Comparison of ENCODE assay signal across 8 cellular contexts in the genomic region with DNA sequence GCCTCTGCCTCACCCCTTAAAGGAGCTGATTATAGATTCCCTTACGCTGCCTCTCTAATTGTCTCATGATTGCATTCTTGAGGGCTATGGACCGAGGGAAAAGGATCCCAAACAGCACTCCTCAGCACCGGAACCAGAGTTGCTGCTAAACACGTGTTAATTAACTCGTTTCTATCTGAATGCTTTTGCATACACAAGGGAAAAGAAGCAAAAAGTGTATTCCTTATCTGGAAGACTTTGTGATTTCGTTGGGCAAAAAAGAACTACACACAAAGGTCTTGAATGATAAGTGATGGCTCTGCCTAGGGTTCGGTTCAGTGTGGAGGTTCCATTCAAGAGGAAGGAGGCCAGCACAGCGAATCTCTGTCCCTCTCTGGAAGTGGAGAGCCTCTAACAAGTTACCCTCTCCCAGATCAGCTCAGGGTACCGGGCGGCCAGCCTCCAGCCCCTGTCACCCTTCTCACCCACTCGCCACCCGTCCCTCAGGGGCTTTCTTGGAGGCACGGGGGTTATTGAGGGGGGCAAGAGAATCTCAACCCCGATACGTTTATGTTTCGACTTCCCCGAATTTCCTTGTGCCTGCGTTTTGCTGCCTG. TPM values are rescaled to one million over a fixed set of nuclear protein-coding genes. Genes with fewer than 3 reads are reported as not detected.
A peak's percentile ranks its signal among the peaks of the same experiment; 100 is the strongest.
DNase-seq lines count a peak whose midpoint lies in the region; ATAC-seq and TF ChIP-seq lines count a peak whose summit lies in the region.

No MANE protein-coding gene starts in this region.

- H2AK5ac ChIP-seq in neuronal stem cell (ENCODE audit: low read depth, low read length), result peak overlapping the region; percentile 43

- H3K79me1 ChIP-seq in neuronal stem cell (ENCODE audit: low read depth, low read length), result peaks cover 4% of the 10 kb centered on the region

- POLR2A ChIA-PET in T-cell (lab: Charles Lee), result no interaction called here

- intact Hi-C loops in left ventricle myocardium superior (cut with micrococcal nuclease), result no loop called here

- H3K4me2 ChIP-seq in neuronal stem cell (ENCODE audit: insufficient read depth, low read length, poor library complexity, severe bottlenecking), result peak overlapping the region; percentile 79

- TF ChIP-seq CTCF in right atrium auricular region (IDR thresholded peaks at IDR 0.05) (no peak), epithelial cell of proximal tubule (conservative IDR thresholded peaks at IDR 0.05; ENCODE audit: low read depth, low read length) (no peak)

- H3K4me1 Mint-ChIP-seq in T-cell, result peaks cover 32 to 43% (median 41%) of the 10 kb centered on the region in 3 donors

- ATAC-seq in left ventricle myocardium superior (no peak), T-cell (replicated peaks in 1 of 4) (no peak), GM21529 (IDR thresholded peaks at IDR 0.05; ENCODE audit: unreplicated experiment) (no peak)

- peak overlapping the region; percentile 90 for H3K4me3 Mint-ChIP-seq in T-cell

- no peaks in the 10 kb centered on the region for H3K36me3 ChIP-seq in right atrium auricular region
- H3K36me3 ChIP-seq in neuronal stem cell (replicated peaks in 1 of 2; ENCODE audit: control insufficient read depth in 2 of 2, insufficient read depth in 2 of 2, low read length in 2 of 2), result peaks cover 1 to 18% of the 10 kb centered on the region in 2 donors

- DNase-seq in right atrium auricular region (ENCODE audit: low spot score) (no peak), left ventricle myocardium superior (no peak), T-cell (peak in 1 of 34 experiments; percentile 7), epithelial cell of proximal tubule (ENCODE audit: low read depth) (no peak), neuronal stem cell (ENCODE audit: low spot score) (no peak), NCI-H1930 (lab: John Stamatoyannopoulos, UW) (no peak)
- no peak for DNase-seq in activated CD4-positive, CD25-positive, alpha-beta regulatory T cell (lab: John Stamatoyannopoulos, UW)

- peak overlapping the region; percentile 8 for H2BK5ac ChIP-seq in neuronal stem cell (ENCODE audit: low read length)

- H3K4me1 ChIP-seq in right atrium auricular region (peaks cover 0 to 62% of the 10 kb centered on the region in 2 donors), neuronal stem cell (ENCODE audit: control insufficient read depth in 2 of 2, insufficient read depth in 1 of 2, low read depth in 1 of 2, low read length in 2 of 2) (peaks cover 25 to 38% of the 10 kb centered on the region in 2 donors)

- no peak overlapping the region for H3K4ac ChIP-seq in neuronal stem cell (ENCODE audit: low read length)

- H2BK12ac ChIP-seq in neuronal stem cell (ENCODE audit: low read length), result no peak overlapping the region

- H3K4me3 ChIP-seq in right atrium auricular region (peak overlapping the region; percentile 67 to 85), epithelial cell of proximal tubule (ENCODE audit: low read depth, low read length) (peak overlapping the region; percentile 71), neuronal stem cell (ENCODE audit: low read length in 2 of 2) (peak overlapping the region; percentile 61 to 76)

- CTCF ChIA-PET in T-cell (lab: Charles Lee), result interaction anchor here in 1 of 2 donors (0.6 to 1.7 kb wide), 2 partner anchors 22 to 82 kb away, joined by 4 to 5 read pairs; partner anchors contain the start of gene FASTK

- H3K9me3 ChIP-seq in right atrium auricular region, result no peaks in the 10 kb centered on the region
- H3K9me3 ChIP-seq in neuronal stem cell (replicated peaks in 1 of 2; ENCODE audit: control insufficient read depth in 2 of 2, insufficient read depth in 1 of 2, low read depth in 1 of 2, low read length in 2 of 2), result no peaks in the 10 kb centered on the region

- no CpG with 5 or more reads among the region's 18 CpGs for WGBS in neuronal stem cell (ENCODE audit: extremely low coverage in 2 of 2, insufficient read length in 2 of 2, insufficient replicate concordance in 1 of 2), 2 donors

- H3K27me3 ChIP-seq in right atrium auricular region (no peaks in the 10 kb centered on the region), neuronal stem cell (ENCODE audit: control insufficient read depth in 3 of 3, insufficient read depth in 3 of 3, low read depth in 1 of 3, low read length in 3 of 3) (peaks cover 0 to 33% (median 0%) of the 10 kb centered on the region in 3 experiments)

- H3K27me3 Mint-ChIP-seq in T-cell, result no peaks in the 10 kb centered on the region

- no peak overlapping the region for H4K91ac ChIP-seq in neuronal stem cell (ENCODE audit: low read depth, low read length, poor library complexity)

- H2BK120ac ChIP-seq in neuronal stem cell (ENCODE audit: low read depth, low read length), result no peak overlapping the region

- peak overlapping the region; percentile 28 for H2BK15ac ChIP-seq in neuronal stem cell (ENCODE audit: low read length)

- H3K18ac ChIP-seq in neuronal stem cell (ENCODE audit: low read length), result peak overlapping the region; percentile 97

- H3K9me3 Mint-ChIP-seq in T-cell, result no peaks in the 10 kb centered on the region

- peak overlapping the region; percentile 70 for H3K23ac ChIP-seq in neuronal stem cell (ENCODE audit: low read depth, low read length, poor library complexity)

- H3K27ac Mint-ChIP-seq in T-cell, result peak overlapping the region; percentile 95 to 96

- peak overlapping the region; percentile 82 for H2AFZ ChIP-seq in neuronal stem cell (ENCODE audit: low read length)

- H3K36me3 Mint-ChIP-seq in T-cell, result peaks cover 4% of the 10 kb centered on the region

- H3K9ac ChIP-seq in neuronal stem cell (ENCODE audit: low read depth, low read length, poor library complexity), result peak overlapping the region; percentile 53

- H4K8ac ChIP-seq in neuronal stem cell (ENCODE audit: low read depth, low read length), result no peak overlapping the region

- H3K27ac ChIP-seq in right atrium auricular region (peak overlapping the region; percentile 94 to 97), neuronal stem cell (replicated peaks; ENCODE audit: low read length) (no peak overlapping the region)

- H3K14ac ChIP-seq in neuronal stem cell (ENCODE audit: low read length), result no peak overlapping the region

RNA-seq across cellular contexts. Expression of gene SLC4A2, which starts 0.5 kb away (rescaled TPM):
- 100 to 1,000 TPM in 1 of 2 donors, 10 to 100 TPM in 1; 55.3 to 114 TPM for total RNA-seq in right atrium auricular region
- total RNA-seq in left ventricle myocardium superior, result 64.1 TPM
- total RNA-seq in T-cell, result 10 to 100 TPM; 52.0 to 91.5 (median 74.4) TPM
- 115 and 164 TPM in 2 replicates for total RNA-seq in epithelial cell of proximal tubule
- polyA plus RNA-seq in neuronal stem cell (2013, experiment 1 of 2), result 47.2 TPM
- 44.5 TPM for polyA plus RNA-seq in neuronal stem cell (2013, experiment 2 of 2)

RNA-seq across cellular contexts. Expression of gene CDK5, which starts 1.2 kb away (rescaled TPM):
- total RNA-seq in right atrium auricular region (1 to 10 TPM; 4.4 to 4.9 TPM), left ventricle myocardium superior (8.1 TPM), T-cell (1 to 10 TPM; 5.3 to 8.4 (median 6.5) TPM), epithelial cell of proximal tubule (19.3 and 21.1 TPM in 2 replicates)
- polyA plus RNA-seq in neuronal stem cell (2013, experiment 1 of 2), result 14.1 TPM
- polyA plus RNA-seq in neuronal stem cell (2013, experiment 2 of 2), result 13.9 TPM

RNA-seq across cellular contexts. Expression of gene ASIC3, which starts 10.5 kb away (rescaled TPM):
- total RNA-seq in right atrium auricular region, result 1 to 10 TPM; 1.1 to 1.2 TPM
- 8.6 TPM for total RNA-seq in left ventricle myocardium superior
- total RNA-seq in T-cell, result 10 to 100 TPM in 4 of 5 donors, 1 to 10 TPM in 1; 9.8 to 16.0 (median 11.9) TPM
- 2.5 TPM in 1 of 2 replicates, not detected in the other for total RNA-seq in epithelial cell of proximal tubule
- 5.1 TPM for polyA plus RNA-seq in neuronal stem cell (2013, experiment 1 of 2)
- polyA plus RNA-seq in neuronal stem cell (2013, experiment 2 of 2), result 4.6 TPM

RNA-seq across cellular contexts. Expression of gene FASTK, which starts 21.7 kb away (rescaled TPM):
- total RNA-seq in right atrium auricular region, result 10 to 100 TPM; 85.9 to 96.4 TPM
- 79.4 TPM for total RNA-seq in left ventricle myocardium superior
- total RNA-seq in T-cell, result 100 to 1,000 TPM in 4 of 5 donors, 10 to 100 TPM in 1; 98.8 to 157 (median 151) TPM
- 61.2 and 89.8 TPM in 2 replicates for total RNA-seq in epithelial cell of proximal tubule
- 40.4 TPM for polyA plus RNA-seq in neuronal stem cell (2013, experiment 1 of 2)
- 40.8 TPM for polyA plus RNA-seq in neuronal stem cell (2013, experiment 2 of 2)

RNA-seq across cellular contexts. Expression of gene TMUB1, which starts 24.4 kb away (rescaled TPM):
- total RNA-seq in right atrium auricular region, result 10 to 100 TPM; 28.0 to 53.6 TPM
- 38.7 TPM for total RNA-seq in left ventricle myocardium superior
- 10 to 100 TPM; 44.0 to 67.0 (median 56.5) TPM for total RNA-seq in T-cell
- total RNA-seq in epithelial cell of proximal tubule, result 73.7 and 94.9 TPM in 2 replicates
- 45.7 TPM for polyA plus RNA-seq in neuronal stem cell (2013, experiment 1 of 2)
- polyA plus RNA-seq in neuronal stem cell (2013, experiment 2 of 2), result 44.8 TPM
